ENCODE assay signal across 15 cellular contexts in the genomic region with DNA sequence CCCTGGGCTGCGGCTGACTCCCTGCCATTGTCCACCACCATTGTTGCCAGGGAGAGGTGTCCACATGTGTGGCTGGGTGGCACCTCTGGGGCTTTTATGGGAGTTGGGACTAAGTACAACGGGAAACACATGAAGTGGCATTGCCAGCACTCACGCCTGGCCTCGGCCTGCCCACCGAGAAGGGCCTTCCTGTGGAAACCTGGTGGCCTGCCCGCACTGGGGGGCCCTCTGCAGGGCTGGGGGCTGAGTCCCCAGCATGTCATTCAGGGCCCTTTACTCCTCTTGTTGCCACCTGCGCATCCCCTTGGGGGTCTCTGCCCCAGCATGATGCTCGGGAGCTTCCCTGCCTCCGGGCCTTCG. TPM values are rescaled to one million over a fixed set of nuclear protein-coding genes. Genes with fewer than 3 reads are reported as not detected.
DNase-seq lines count a peak whose midpoint lies in the region; ATAC-seq and TF ChIP-seq lines count a peak whose summit lies in the region.
"Had no signal": no experiment of that assay in that cellular context is flagged by ENCODE, and none has a peak within 500 bp of the region (broad histone marks: within the 10 kb centered on the region; RNA-seq: fewer than 3 reads in every experiment).

No MANE protein-coding gene starts in this region.

- H3K4me2 ChIP-seq in OCI-LY3 (ENCODE audit: low read length): peak overlapping the region; percentile 45

- no peaks in the 10 kb centered on the region for H3K27me3 ChIP-seq in OCI-LY3 (ENCODE audit: low read depth, low read length)
- no peaks in the 10 kb centered on the region for H3K27me3 ChIP-seq in vagina

- TF ChIP-seq CTCF in OCI-LY3 (IDR thresholded peaks at IDR 0.05; ENCODE audit: low read depth, low read length): no peak
- no peak for TF ChIP-seq CTCF in vagina (IDR thresholded peaks at IDR 0.05)

- H3K4me3 ChIP-seq in OCI-LY3 (ENCODE audit: low read length) (no peak overlapping the region), vagina (no peak overlapping the region)
- H3K4me3 ChIP-seq: esophagus muscularis mucosa had no signal

- H3K4me1 ChIP-seq in OCI-LY3 (ENCODE audit: low read length) (peaks cover 56% of the 10 kb centered on the region), vagina (no peaks in the 10 kb centered on the region)
- H3K4me1 ChIP-seq: esophagus muscularis mucosa had no signal

- no peaks in the 10 kb centered on the region for H3K36me3 Mint-ChIP-seq in activated naive CD4-positive, alpha-beta T cell treated with anti-CD3 and anti-CD28 coated beads, Interleukin-2, amount 50 U/mL, for 24 hours
- no peaks in the 10 kb centered on the region for H3K36me3 Mint-ChIP-seq in dendritic cell treated with granulocyte-macrophage colony-stimulating factor and Interleukin-4, amounts not matched to agents 40 ng/mL and 50 ng/mL, for 4 days (ENCODE audit: low read depth)

- H2AFZ ChIP-seq in OCI-LY3 (ENCODE audit: low read depth, low read length): no peak overlapping the region

- no peak overlapping the region for H3K9ac ChIP-seq in OCI-LY3 (ENCODE audit: low read length)

- peak overlapping the region; percentile 95 for H3K27ac Mint-ChIP-seq in activated naive CD4-positive, alpha-beta T cell treated with anti-CD3 and anti-CD28 coated beads, Interleukin-2, amount 50 U/mL, for 24 hours
- peak overlapping the region; percentile 81 for H3K27ac Mint-ChIP-seq in dendritic cell treated with granulocyte-macrophage colony-stimulating factor and Interleukin-4, amounts not matched to agents 40 ng/mL and 50 ng/mL, for 4 days

- H3K79me2 ChIP-seq in OCI-LY3 (ENCODE audit: low read length): no peaks in the 10 kb centered on the region

- no peaks in the 10 kb centered on the region for H3K27me3 Mint-ChIP-seq in activated naive CD4-positive, alpha-beta T cell treated with anti-CD3 and anti-CD28 coated beads, Interleukin-2, amount 50 U/mL, for 24 hours
- peaks cover 33% of the 10 kb centered on the region for H3K27me3 Mint-ChIP-seq in dendritic cell treated with granulocyte-macrophage colony-stimulating factor and Interleukin-4, amounts not matched to agents 40 ng/mL and 50 ng/mL, for 4 days

- H3K9me3 Mint-ChIP-seq in activated naive CD4-positive, alpha-beta T cell treated with anti-CD3 and anti-CD28 coated beads, Interleukin-2, amount 50 U/mL, for 24 hours: no peaks in the 10 kb centered on the region
- no peaks in the 10 kb centered on the region for H3K9me3 Mint-ChIP-seq in dendritic cell treated with granulocyte-macrophage colony-stimulating factor and Interleukin-4, amounts not matched to agents 40 ng/mL and 50 ng/mL, for 4 days

- no peak for ATAC-seq in HG02938 (IDR thresholded peaks at IDR 0.05; ENCODE audit: unreplicated experiment)

- DNase-seq in activated naive CD4-positive, alpha-beta T cell (lab: John Stamatoyannopoulos, UW): no peak
- DNase-seq in vagina (ENCODE audit: extremely low spot score in 2 of 2) (no peak), NCI-H1105 treated with DMSO at 0.1 percent for 48 hours (lab: John Stamatoyannopoulos, UW) (no peak), T-helper 9 cell (no peak)
- DNase-seq: mammary epithelial cell, NCI-H1105, NCI-H446 treated with DMSO at 0.1 percent for 48 hours had no signal

- no peaks in the 10 kb centered on the region for H3K9me3 ChIP-seq in OCI-LY3 (ENCODE audit: insufficient read depth, low read length)
- no peaks in the 10 kb centered on the region for H3K9me3 ChIP-seq in vagina
- H3K9me3 ChIP-seq: esophagus muscularis mucosa had no signal

- H3K27ac ChIP-seq in OCI-LY3 (ENCODE audit: low read length): peak overlapping the region; percentile 55
- peak overlapping the region; percentile 7 for H3K27ac ChIP-seq in vagina
- H3K27ac ChIP-seq: esophagus muscularis mucosa, VCaP had no signal

- intact Hi-C loops in dendritic cell treated with granulocyte-macrophage colony-stimulating factor and Interleukin-4, amounts not matched to agents 40 ng/mL and 50 ng/mL, for 4 days (cut with micrococcal nuclease): no loop called here
- intact Hi-C loops in vagina (cut with DNase I): no loop called here

- peaks cover 79% of the 10 kb centered on the region for H3K4me1 Mint-ChIP-seq in activated naive CD4-positive, alpha-beta T cell treated with anti-CD3 and anti-CD28 coated beads, Interleukin-2, amount 50 U/mL, for 24 hours
- peaks cover 74% of the 10 kb centered on the region for H3K4me1 Mint-ChIP-seq in dendritic cell treated with granulocyte-macrophage colony-stimulating factor and Interleukin-4, amounts not matched to agents 40 ng/mL and 50 ng/mL, for 4 days (ENCODE audit: low read depth)

- H3K36me3 ChIP-seq in OCI-LY3 (replicated peaks; ENCODE audit: low read depth, low read length) (no peaks in the 10 kb centered on the region), vagina (no peaks in the 10 kb centered on the region)
- H3K36me3 ChIP-seq: esophagus muscularis mucosa had no signal

- TF ChIP-seq POLR2A in vagina (IDR thresholded peaks at IDR 0.05): no peak

- H4K20me1 ChIP-seq in OCI-LY3 (ENCODE audit: insufficient read depth, low read length): no peaks in the 10 kb centered on the region

- H3K4me3 Mint-ChIP-seq in activated naive CD4-positive, alpha-beta T cell treated with anti-CD3 and anti-CD28 coated beads, Interleukin-2, amount 50 U/mL, for 24 hours: peak overlapping the region; percentile 36
- H3K4me3 Mint-ChIP-seq in dendritic cell treated with granulocyte-macrophage colony-stimulating factor and Interleukin-4, amounts not matched to agents 40 ng/mL and 50 ng/mL, for 4 days: no peak overlapping the region

RNA-seq across cellular contexts. Expression of a gene that starts 35.5 kb away (rescaled TPM):
- total RNA-seq in vagina: 4.2 TPM
- total RNA-seq: cerebellum, osteocyte had no signal
